In the genomic region with DNA sequence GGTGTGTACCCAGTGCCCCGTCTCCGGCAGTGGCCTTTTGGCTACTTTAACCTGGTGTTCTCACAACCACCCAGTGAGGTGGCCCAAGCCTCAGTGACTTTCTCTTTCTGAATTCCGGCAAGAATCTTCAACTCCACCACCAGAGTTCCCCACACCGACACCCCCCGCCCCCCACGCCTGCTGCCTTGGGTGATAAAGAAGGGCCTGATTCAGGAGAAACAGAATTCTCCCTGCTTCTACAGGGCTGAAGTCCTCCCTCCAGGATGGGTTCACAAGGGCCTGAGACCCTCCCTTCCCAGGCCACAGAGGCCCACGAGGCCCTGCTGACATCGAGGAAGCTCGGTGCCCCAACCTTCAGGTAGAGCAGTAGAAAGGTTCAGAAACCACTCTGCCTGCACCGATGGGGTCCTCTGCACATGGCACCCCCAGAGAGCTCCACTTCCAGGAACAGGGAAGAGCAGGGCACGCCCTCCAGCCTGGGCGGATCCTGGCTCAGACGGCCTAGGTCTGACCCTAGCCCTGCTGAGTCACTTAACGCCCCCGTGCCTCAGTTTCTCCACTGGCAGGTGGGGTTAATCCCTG, we compare ENCODE assay signal across 8 cellular contexts. TPM values are rescaled to one million over a fixed set of nuclear protein-coding genes. Genes with fewer than 3 reads are reported as not detected.
DNase-seq lines count a peak whose midpoint lies in the region; ATAC-seq and TF ChIP-seq lines count a peak whose summit lies in the region.

No MANE protein-coding gene starts in this region.

- H3K4me1 ChIP-seq in Caco-2: peaks cover 15% of the 10 kb centered on the region
- peaks cover 17% of the 10 kb centered on the region for H3K4me1 ChIP-seq in colonic mucosa

- H3K4me1 Mint-ChIP-seq in Caco-2 (ENCODE audit: low read depth, unreplicated experiment) (peaks cover 6% of the 10 kb centered on the region), neural crest cell (peaks cover 18% of the 10 kb centered on the region)

- H3K4me3 ChIP-seq in Caco-2 (ENCODE audit: low read depth, low read length) (peak overlapping the region; percentile 85), MG63 (peak overlapping the region; percentile 94), colonic mucosa (peak overlapping the region; percentile 77)

- no TSS peak for BruUV-seq in Caco-2 (replicated peaks; lab: Mats Ljungman, UMichigan)

- H3K9me3 ChIP-seq in Caco-2 (no peaks in the 10 kb centered on the region), MG63 (no peaks in the 10 kb centered on the region), colonic mucosa (no peaks in the 10 kb centered on the region)

- H3K36me3 ChIP-seq in Caco-2 (ENCODE audit: control insufficient read depth, insufficient read depth, low read length) (no peaks in the 10 kb centered on the region; the same call in none of the 2 replicates), MG63 (peaks cover 25% of the 10 kb centered on the region), colonic mucosa (no peaks in the 10 kb centered on the region)

- CTCF ChIA-PET in Caco-2 (lab: Charles Lee): interaction anchor here (0.6 to 5.0 kb wide), 9 partner anchors 9 to 533 kb away, joined by 3 to 92 read pairs (median 11); partner anchors contain the start of genes DCXR, NOTUM and RAC3

- H3K4me3 Mint-ChIP-seq in Caco-2 (ENCODE audit: unreplicated experiment): peak overlapping the region; percentile 83
- peak overlapping the region; percentile 97 for H3K4me3 Mint-ChIP-seq in neural crest cell

- H3K27me3 ChIP-seq in Caco-2 (replicated peaks; ENCODE audit: control insufficient read depth, insufficient read depth, low read length): no peaks in the 10 kb centered on the region
- H3K27me3 ChIP-seq in MG63: no peaks in the 10 kb centered on the region
- H3K27me3 ChIP-seq in colonic mucosa: no peaks in the 10 kb centered on the region

- H3K27ac Mint-ChIP-seq in Caco-2 (ENCODE audit: unreplicated experiment): peak overlapping the region; percentile 59
- peak overlapping the region; percentile 84 for H3K27ac Mint-ChIP-seq in neural crest cell (ENCODE audit: unreplicated experiment)

- intact Hi-C loops in Caco-2 (cut with micrococcal nuclease; ENCODE audit: unreplicated experiment): loop anchor here (1.0 to 5.0 kb wide), 3 partner anchors 61 to 150 kb away; partner anchors contain the start of genes ARHGDIA, MAFG and NOTUM
- intact Hi-C loops in colonic mucosa (cut with DNase I): no loop called here

- POLR2A ChIA-PET in Caco-2 (lab: Charles Lee): interaction anchor here (1.7 to 2.9 kb wide), 4 partner anchors 10 to 77 kb away, joined by 7 to 51 read pairs (median 12); partner anchors contain the start of genes DCXR, FASN and RAC3

- no peaks in the 10 kb centered on the region for H3K27me3 Mint-ChIP-seq in Caco-2 (ENCODE audit: insufficient read depth, unreplicated experiment)
- H3K27me3 Mint-ChIP-seq in neural crest cell (ENCODE audit: low read depth): peaks cover 6% of the 10 kb centered on the region

- no peak for ATAC-seq in HG03469 (IDR thresholded peaks at IDR 0.05; ENCODE audit: unreplicated experiment)

- no peak for TF ChIP-seq CTCF in Caco-2 (IDR thresholded peaks at IDR 0.05; ENCODE audit: insufficient read depth in 1 of 2, low read depth in 1 of 2, low read length in 1 of 2, severe bottlenecking in 1 of 2, unreplicated experiment in 1 of 2)
- no peak for TF ChIP-seq CTCF in colonic mucosa (IDR thresholded peaks at IDR 0.05)
- TF ChIP-seq CTCF in neural crest cell (conservative IDR thresholded peaks at IDR 0.05): no peak

- H3K27ac ChIP-seq in colonic mucosa: peak overlapping the region; percentile 54

- H3K9ac ChIP-seq in colonic mucosa (ENCODE audit: low read depth in 2 of 2, low read length in 2 of 2): peak overlapping the region; percentile 90 to 94

- H3K36me3 Mint-ChIP-seq in Caco-2 (ENCODE audit: insufficient read depth, unreplicated experiment): peaks cover 65% of the 10 kb centered on the region
- no peaks in the 10 kb centered on the region for H3K36me3 Mint-ChIP-seq in neural crest cell (ENCODE audit: low read depth)

- no peaks in the 10 kb centered on the region for H3K9me3 Mint-ChIP-seq in Caco-2 (ENCODE audit: unreplicated experiment)
- H3K9me3 Mint-ChIP-seq in neural crest cell: no peaks in the 10 kb centered on the region

- DNase-seq in Caco-2 (no peak), MG63 (peak; percentile 46), colonic mucosa (peak; percentile 66), neural crest cell (ENCODE audit: low read depth, low spot score) (no peak), NCI-H1930 (lab: John Stamatoyannopoulos, UW) (no peak), NCI-H526 (lab: John Stamatoyannopoulos, UW) (no peak), hippocampal formation (lab: John Stamatoyannopoulos, UW) (no peak)

RNA-seq across cellular contexts. Expression of gene CENPX, which starts 0.9 kb away (rescaled TPM):
- total RNA-seq in Caco-2 (2022) (85.3 and 94.9 TPM in 2 replicates), colonic mucosa (100 to 1,000 TPM in 1 of 2 donors, 10 to 100 TPM in 1; 91.1 to 238 TPM), neural crest cell (129 and 135 TPM in 2 replicates)
- total RNA-seq in MG63 (2014; rRNA removed; shearing (Covaris generic); ENCODE audit: low replicate concordance): 106 and 181 TPM in 2 replicates

RNA-seq across cellular contexts. Expression of gene LRRC45, which starts 1.3 kb away (rescaled TPM):
- total RNA-seq in Caco-2 (2022) (33.2 and 38.2 TPM in 2 replicates), colonic mucosa (10 to 100 TPM; 16.6 to 60.0 TPM), neural crest cell (55.7 and 63.5 TPM in 2 replicates)
- total RNA-seq in MG63 (2014; rRNA removed; shearing (Covaris generic); ENCODE audit: low replicate concordance): 31.7 and 33.0 TPM in 2 replicates

RNA-seq across cellular contexts. Expression of gene RAC3, which starts 9.7 kb away (rescaled TPM):
- total RNA-seq in Caco-2 (2022) (94.5 and 96.7 TPM in 2 replicates), colonic mucosa (10 to 100 TPM in 1 of 2 donors, 1 to 10 TPM in 1; 7.0 to 16.6 TPM), neural crest cell (73.6 and 75.0 TPM in 2 replicates)
- 18.2 and 18.4 TPM in 2 replicates for total RNA-seq in MG63 (2014; rRNA removed; shearing (Covaris generic); ENCODE audit: low replicate concordance)

RNA-seq across cellular contexts. Expression of gene DCXR, which starts 15.7 kb away (rescaled TPM):
- 197 and 208 TPM in 2 replicates for total RNA-seq in Caco-2 (2022)
- total RNA-seq in MG63 (2014; rRNA removed; shearing (Covaris generic); ENCODE audit: low replicate concordance): 44.0 and 73.1 TPM in 2 replicates
- 100 to 1,000 TPM; 115 to 183 TPM for total RNA-seq in colonic mucosa
- 198 and 199 TPM in 2 replicates for total RNA-seq in neural crest cell

RNA-seq across cellular contexts. Expression of gene RFNG, which starts 29.8 kb away (rescaled TPM):
- 33.0 and 35.5 TPM in 2 replicates for total RNA-seq in Caco-2 (2022)
- 41.2 and 41.6 TPM in 2 replicates for total RNA-seq in MG63 (2014; rRNA removed; shearing (Covaris generic); ENCODE audit: low replicate concordance)
- total RNA-seq in colonic mucosa: 10 to 100 TPM; 30.6 to 32.1 TPM
- 44.5 and 46.0 TPM in 2 replicates for total RNA-seq in neural crest cell

Comparison
In these comparisons a context has a peak if more than half of its experiments do, and no peak if none do; other contexts are left out.
1. DNase-seq: peak in MG63 (single experiment) and colonic mucosa (single experiment); none in Caco-2 (0 of 2), neural crest cell (single experiment), NCI-H1930 (0 of 2), NCI-H526 (0 of 2) and hippocampal formation (0 of 2).
2. Peak in every context shown above with its lines, with median percentiles within 50 percentile points of each other: H3K4me3 ChIP-seq.